1 cellular context compared by ENCODE assay signal in the genomic region with DNA sequence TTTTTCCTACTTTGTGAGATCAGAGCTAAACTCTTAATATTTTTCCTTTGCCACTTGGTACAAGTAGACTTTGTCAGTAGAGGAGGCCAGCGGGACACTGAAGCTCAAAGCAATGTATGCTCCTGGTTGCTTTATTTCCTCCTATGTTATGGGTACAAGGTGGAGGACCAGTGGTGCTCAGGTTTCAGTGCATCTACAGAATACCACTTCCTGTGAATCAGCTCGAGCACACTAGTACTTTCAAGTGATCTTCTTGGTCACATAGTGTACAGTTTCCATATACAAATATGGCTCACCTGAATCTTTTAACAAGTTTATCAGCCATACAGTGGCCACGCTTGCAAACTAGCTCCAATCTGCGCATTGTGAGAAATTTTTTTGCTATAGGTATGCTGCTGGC.
TF ChIP-seq lines count a peak whose summit lies in the region.

No MANE protein-coding gene starts in this region.

TF ChIP-seq in GM12878, 131 proteins besides CTCF, POLR2A, EP300 and RAD21 (continued from another document):
- TF ChIP-seq, protein P1, sequence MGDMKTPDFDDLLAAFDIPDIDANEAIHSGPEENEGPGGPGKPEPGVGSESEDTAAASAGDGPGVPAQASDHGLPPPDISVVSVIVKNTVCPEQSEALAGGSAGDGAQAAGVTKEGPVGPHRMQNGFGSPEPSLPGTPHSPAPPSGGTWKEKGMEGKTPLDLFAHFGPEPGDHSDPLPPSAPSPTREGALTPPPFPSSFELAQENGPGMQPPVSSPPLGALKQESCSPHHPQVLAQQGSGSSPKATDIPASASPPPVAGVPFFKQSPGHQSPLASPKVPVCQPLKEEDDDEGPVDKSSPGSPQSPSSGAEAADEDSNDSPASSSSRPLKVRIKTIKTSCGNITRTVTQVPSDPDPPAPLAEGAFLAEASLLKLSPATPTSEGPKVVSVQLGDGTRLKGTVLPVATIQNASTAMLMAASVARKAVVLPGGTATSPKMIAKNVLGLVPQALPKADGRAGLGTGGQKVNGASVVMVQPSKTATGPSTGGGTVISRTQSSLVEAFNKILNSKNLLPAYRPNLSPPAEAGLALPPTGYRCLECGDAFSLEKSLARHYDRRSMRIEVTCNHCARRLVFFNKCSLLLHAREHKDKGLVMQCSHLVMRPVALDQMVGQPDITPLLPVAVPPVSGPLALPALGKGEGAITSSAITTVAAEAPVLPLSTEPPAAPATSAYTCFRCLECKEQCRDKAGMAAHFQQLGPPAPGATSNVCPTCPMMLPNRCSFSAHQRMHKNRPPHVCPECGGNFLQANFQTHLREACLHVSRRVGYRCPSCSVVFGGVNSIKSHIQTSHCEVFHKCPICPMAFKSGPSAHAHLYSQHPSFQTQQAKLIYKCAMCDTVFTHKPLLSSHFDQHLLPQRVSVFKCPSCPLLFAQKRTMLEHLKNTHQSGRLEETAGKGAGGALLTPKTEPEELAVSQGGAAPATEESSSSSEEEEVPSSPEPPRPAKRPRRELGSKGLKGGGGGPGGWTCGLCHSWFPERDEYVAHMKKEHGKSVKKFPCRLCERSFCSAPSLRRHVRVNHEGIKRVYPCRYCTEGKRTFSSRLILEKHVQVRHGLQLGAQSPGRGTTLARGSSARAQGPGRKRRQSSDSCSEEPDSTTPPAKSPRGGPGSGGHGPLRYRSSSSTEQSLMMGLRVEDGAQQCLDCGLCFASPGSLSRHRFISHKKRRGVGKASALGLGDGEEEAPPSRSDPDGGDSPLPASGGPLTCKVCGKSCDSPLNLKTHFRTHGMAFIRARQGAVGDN (IDR thresholded peaks at IDR 0.05), result no peak
- TF ChIP-seq PML (IDR thresholded peaks at IDR 0.05; ENCODE audit: low read length), result no peak
- TF ChIP-seq MXI1 (IDR thresholded peaks at IDR 0.05; ENCODE audit: low read depth, low read length), result no peak
- TF ChIP-seq YY1 (IDR thresholded peaks at IDR 0.05; ENCODE audit: low read depth, low read length), result no peak
- TF ChIP-seq SP1 (IDR thresholded peaks at IDR 0.05; ENCODE audit: low read depth, low read length), result no peak
- TF ChIP-seq IKZF2 (IDR thresholded peaks at IDR 0.05), result no peak
- TF ChIP-seq, protein P2, sequence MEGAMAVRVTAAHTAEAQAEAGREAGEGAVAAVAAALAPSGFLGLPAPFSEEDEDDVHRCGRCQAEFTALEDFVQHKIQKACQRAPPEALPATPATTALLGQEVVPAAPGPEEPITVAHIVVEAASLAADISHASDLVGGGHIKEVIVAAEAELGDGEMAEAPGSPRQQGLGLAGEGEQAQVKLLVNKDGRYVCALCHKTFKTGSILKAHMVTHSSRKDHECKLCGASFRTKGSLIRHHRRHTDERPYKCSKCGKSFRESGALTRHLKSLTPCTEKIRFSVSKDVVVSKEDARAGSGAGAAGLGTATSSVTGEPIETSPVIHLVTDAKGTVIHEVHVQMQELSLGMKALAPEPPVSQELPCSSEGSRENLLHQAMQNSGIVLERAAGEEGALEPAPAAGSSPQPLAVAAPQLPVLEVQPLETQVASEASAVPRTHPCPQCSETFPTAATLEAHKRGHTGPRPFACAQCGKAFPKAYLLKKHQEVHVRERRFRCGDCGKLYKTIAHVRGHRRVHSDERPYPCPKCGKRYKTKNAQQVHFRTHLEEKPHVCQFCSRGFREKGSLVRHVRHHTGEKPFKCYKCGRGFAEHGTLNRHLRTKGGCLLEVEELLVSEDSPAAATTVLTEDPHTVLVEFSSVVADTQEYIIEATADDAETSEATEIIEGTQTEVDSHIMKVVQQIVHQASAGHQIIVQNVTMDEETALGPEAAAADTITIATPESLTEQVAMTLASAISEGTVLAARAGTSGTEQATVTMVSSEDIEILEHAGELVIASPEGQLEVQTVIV (IDR thresholded peaks at IDR 0.05; ENCODE audit: borderline replicate concordance, partially characterized antibody), result no peak
- no peak for TF ChIP-seq EED (IDR thresholded peaks at IDR 0.05; ENCODE audit: low read depth)
- no peak for TF ChIP-seq TCF12 (IDR thresholded peaks at IDR 0.05; ENCODE audit: low read depth, low read length)
- TF ChIP-seq, protein P3, sequence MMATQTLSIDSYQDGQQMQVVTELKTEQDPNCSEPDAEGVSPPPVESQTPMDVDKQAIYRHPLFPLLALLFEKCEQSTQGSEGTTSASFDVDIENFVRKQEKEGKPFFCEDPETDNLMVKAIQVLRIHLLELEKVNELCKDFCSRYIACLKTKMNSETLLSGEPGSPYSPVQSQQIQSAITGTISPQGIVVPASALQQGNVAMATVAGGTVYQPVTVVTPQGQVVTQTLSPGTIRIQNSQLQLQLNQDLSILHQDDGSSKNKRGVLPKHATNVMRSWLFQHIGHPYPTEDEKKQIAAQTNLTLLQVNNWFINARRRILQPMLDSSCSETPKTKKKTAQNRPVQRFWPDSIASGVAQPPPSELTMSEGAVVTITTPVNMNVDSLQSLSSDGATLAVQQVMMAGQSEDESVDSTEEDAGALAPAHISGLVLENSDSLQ (IDR thresholded peaks at IDR 0.05), result no peak
- no peak for TF ChIP-seq ZNF384 (IDR thresholded peaks at IDR 0.05; ENCODE audit: borderline replicate concordance, low read depth, low read length)
- TF ChIP-seq JUNB (IDR thresholded peaks at IDR 0.05), result no peak
